Comparison of ENCODE assay signal across 18 cellular contexts in the genomic region with DNA sequence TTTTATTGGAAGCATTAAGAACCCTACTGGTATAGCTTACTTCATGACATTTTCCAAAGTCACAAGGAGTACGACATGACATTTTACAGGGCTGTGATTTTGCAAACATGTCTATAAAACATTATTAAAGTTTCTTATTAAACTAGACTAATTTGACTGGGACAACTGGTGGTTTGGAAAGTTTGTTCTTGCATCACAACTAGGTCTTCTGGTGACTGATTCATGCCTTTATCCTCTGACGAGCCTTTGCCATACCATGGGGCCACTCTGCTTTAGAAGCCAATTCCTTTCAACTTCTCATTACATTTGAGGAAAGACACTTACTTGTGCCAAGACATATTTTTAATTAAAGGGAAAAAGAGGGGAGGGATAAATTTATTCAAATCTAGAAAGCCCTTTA.
"Had no signal": no experiment of that assay in that cellular context is flagged by ENCODE, and none has a peak within 500 bp of the region (broad histone marks: within the 10 kb centered on the region; RNA-seq: fewer than 3 reads in every experiment).

No MANE protein-coding gene starts in this region.

- H3K9me3 ChIP-seq: breast epithelium, neutrophil, pancreas, right lobe of liver, stomach, thoracic aorta, upper lobe of left lung had no signal

- H3K36me3 ChIP-seq: breast epithelium, neutrophil, pancreas, right lobe of liver, stomach, thoracic aorta, upper lobe of left lung had no signal

- H3K4me3 Mint-ChIP-seq: activated T-cell treated with anti-CD3 and anti-CD28 coated beads, Interleukin-2, amount 50 U/mL, for 72 hours; effector memory CD8-positive, alpha-beta T cell; naive thymus-derived CD8-positive, alpha-beta T cell; stimulated activated effector memory CD8-positive, alpha-beta T cell treated with anti-CD3 and anti-CD28 coated beads, Interleukin-12 subunit alpha, Interleukin-12 subunit beta, amount 100 ng/mL, for 72 hours had no signal

- H3K4me1 Mint-ChIP-seq: naive thymus-derived CD8-positive, alpha-beta T cell; stimulated activated effector memory CD8-positive, alpha-beta T cell treated with anti-CD3 and anti-CD28 coated beads, Interleukin-12 subunit alpha, Interleukin-12 subunit beta, amount 100 ng/mL, for 72 hours had no signal

- H3K27ac Mint-ChIP-seq: activated T-cell treated with anti-CD3 and anti-CD28 coated beads, Interleukin-2, amount 50 U/mL, for 72 hours; effector memory CD8-positive, alpha-beta T cell; naive thymus-derived CD8-positive, alpha-beta T cell; stimulated activated effector memory CD8-positive, alpha-beta T cell treated with anti-CD3 and anti-CD28 coated beads, Interleukin-12 subunit alpha, Interleukin-12 subunit beta, amount 100 ng/mL, for 72 hours had no signal

- H3K4me1 ChIP-seq: breast epithelium, pancreas, right lobe of liver, stomach, upper lobe of left lung had no signal

- H3K27me3 ChIP-seq: breast epithelium, neutrophil, pancreas, right lobe of liver, stomach, upper lobe of left lung had no signal

- H3K4me3 ChIP-seq: breast epithelium, pancreas, right lobe of liver, stomach, thoracic aorta, upper lobe of left lung had no signal

- H3K27me3 Mint-ChIP-seq: effector memory CD8-positive, alpha-beta T cell; naive thymus-derived CD8-positive, alpha-beta T cell had no signal

- H3K36me3 Mint-ChIP-seq: naive thymus-derived CD8-positive, alpha-beta T cell; stimulated activated effector memory CD8-positive, alpha-beta T cell treated with anti-CD3 and anti-CD28 coated beads, Interleukin-12 subunit alpha, Interleukin-12 subunit beta, amount 100 ng/mL, for 72 hours had no signal

- ATAC-seq: activated T-cell treated with anti-CD3 and anti-CD28 coated beads, Interleukin-2, amount 50 U/mL, for 72 hours; effector memory CD8-positive, alpha-beta T cell; naive thymus-derived CD8-positive, alpha-beta T cell; pancreas; right lobe of liver; stimulated activated effector memory CD8-positive, alpha-beta T cell treated with anti-CD3 and anti-CD28 coated beads, Interleukin-12 subunit alpha, Interleukin-12 subunit beta, amount 100 ng/mL, for 72 hours had no signal

- DNase-seq: activated CD4-positive, alpha-beta T cell treated with anti-CD3 and anti-CD28 coated beads, Interleukin-2, amount 50 U/mL, for 1 hour; activated CD8-positive, alpha-beta memory T cell treated with anti-CD3 and anti-CD28 coated beads, Interleukin-2, amount 50 U/mL, for 4 hours; activated effector memory CD4-positive, alpha-beta T cell treated with anti-CD3 and anti-CD28 coated beads, Interleukin-2, amount 50 U/mL, for 16 hours; activated naive CD4-positive, alpha-beta T cell treated with anti-CD3 and anti-CD28 coated beads, Interleukin-2, amount 50 U/mL, for 16 hours; activated T-cell treated with anti-CD3 and anti-CD28 coated beads, Interleukin-2, amount 50 U/mL, for 72 hours; effector memory CD8-positive, alpha-beta T cell; naive thymus-derived CD8-positive, alpha-beta T cell; pancreas; right lobe of liver; stimulated activated CD4-positive, alpha-beta T cell treated with anti-CD3 and anti-CD28 coated beads, Interleukin-4, amount 100 ng/mL, for 24 hours; stomach; T-helper 1 cell; T-helper 9 cell; upper lobe of left lung had no signal

- H3K27ac ChIP-seq: breast epithelium, neutrophil, pancreas, right lobe of liver, stomach, thoracic aorta, upper lobe of left lung had no signal
